ENCODE assay signal across 13 cellular contexts in genomic region chr5:142319105-142319504, GRCh38. TPM values are rescaled to one million over a fixed set of nuclear protein-coding genes. Genes with fewer than 3 reads are reported as not detected.
A peak's percentile ranks its signal among the peaks of the same experiment; 100 is the strongest.
DNase-seq lines count a peak whose midpoint lies in the region; ATAC-seq and TF ChIP-seq lines count a peak whose summit lies in the region.
"Had no signal": no experiment of that assay in that cellular context is flagged by ENCODE, and none has a peak within 500 bp of the region (broad histone marks: within the 10 kb centered on the region; RNA-seq: fewer than 3 reads in every experiment).

No MANE protein-coding gene starts in this region.

- DNase-seq in EH (ENCODE audit: low read depth) (peak; percentile 39), endodermal cell (no peak), neural progenitor cell (ENCODE audit: low spot score) (no peak), SHP77 treated with DMSO at 0.1 percent for 48 hours (lab: John Stamatoyannopoulos, UW) (no peak), body of pancreas (no peak)
- no peak for DNase-seq in activated T-cell treated with anti-CD3 and anti-CD28 coated beads, Interleukin-2, amount 50 U/mL, for 4 hours
- DNase-seq: activated CD4-positive, alpha-beta memory T cell treated with anti-CD3 and anti-CD28 coated beads for 36 hours; activated naive CD4-positive, alpha-beta T cell; NCI-H510A treated with DMSO at 0.1 percent for 48 hours; stimulated activated CD4-positive, alpha-beta T cell treated with anti-CD3 and anti-CD28 coated beads, Interleukin-4, amount 100 ng/mL, for 4 hours had no signal

- H3K27me3 ChIP-seq in endodermal cell (ENCODE audit: control insufficient read depth, insufficient read depth, low read length, poor library complexity, severe bottlenecking): no peaks in the 10 kb centered on the region
- peaks cover 53% of the 10 kb centered on the region for H3K27me3 ChIP-seq in neural progenitor cell
- H3K27me3 ChIP-seq in body of pancreas: peaks cover 0 to 2% of the 10 kb centered on the region in 2 donors

- intact Hi-C loops in body of pancreas (cut with DNase I): no loop called here

- WGBS in endodermal cell (ENCODE audit: insufficient coverage in 1 of 2, insufficient read length in 1 of 2), 2 experiments: 96% methylated on average over 2 of the region's 2 CpGs; no CpG with 5 or more reads in 1 of the 2 experiments
- WGBS in body of pancreas, 2 donors: 58 to 67% methylated on average over 2 of the region's 2 CpGs

- peaks cover 79% of the 10 kb centered on the region for H3K36me3 ChIP-seq in endodermal cell (ENCODE audit: control insufficient read depth, insufficient read depth, low read length)
- no peaks in the 10 kb centered on the region for H3K36me3 ChIP-seq in neural progenitor cell
- no peaks in the 10 kb centered on the region for H3K36me3 ChIP-seq in body of pancreas (replicated peaks in 1 of 2; ENCODE audit: insufficient read depth in 1 of 2, low read depth in 2 of 2)

- peak overlapping the region; percentile 96 for H3K4me3 ChIP-seq in endodermal cell (ENCODE audit: low read length)
- H3K4me3 ChIP-seq in neural progenitor cell: no peak overlapping the region
- no peak overlapping the region for H3K4me3 ChIP-seq in body of pancreas

- H3K36me3 Mint-ChIP-seq in endodermal cell (ENCODE audit: low read depth) (peaks cover 92% of the 10 kb centered on the region), neural progenitor cell (peaks cover 9% of the 10 kb centered on the region)
- no peaks in the 10 kb centered on the region for H3K36me3 Mint-ChIP-seq in activated T-cell treated with anti-CD3 and anti-CD28 coated beads, Interleukin-2, amount 50 U/mL, for 4 hours (ENCODE audit: insufficient read depth)
- H3K36me3 Mint-ChIP-seq: activated CD4-positive, alpha-beta memory T cell treated with anti-CD3 and anti-CD28 coated beads for 36 hours; natural killer cell treated with Interleukin-12 subunit alpha and Interleukin-12 subunit beta and Interleukin-15 and Interleukin-18, amount 100 ng/mL, for 72 hours had no signal

- TF ChIP-seq POLR2A in body of pancreas (IDR thresholded peaks at IDR 0.05): no peak

- H3K4me3 Mint-ChIP-seq in endodermal cell (peak overlapping the region; percentile 98), neural progenitor cell (peak overlapping the region; percentile 83)
- no peak overlapping the region for H3K4me3 Mint-ChIP-seq in activated T-cell treated with anti-CD3 and anti-CD28 coated beads, Interleukin-2, amount 50 U/mL, for 4 hours
- H3K4me3 Mint-ChIP-seq: activated CD4-positive, alpha-beta memory T cell treated with anti-CD3 and anti-CD28 coated beads for 36 hours; natural killer cell treated with Interleukin-12 subunit alpha and Interleukin-12 subunit beta and Interleukin-15 and Interleukin-18, amount 100 ng/mL, for 72 hours had no signal

- H3K27ac ChIP-seq in endodermal cell (ENCODE audit: low read depth, low read length) (no peak overlapping the region), neural progenitor cell (no peak overlapping the region), body of pancreas (no peak overlapping the region)

- H2AFZ ChIP-seq in neural progenitor cell (replicated peaks): no peak overlapping the region

- TF ChIP-seq CTCF in endodermal cell (conservative IDR thresholded peaks at IDR 0.05) (no peak), neural progenitor cell (IDR thresholded peaks at IDR 0.05) (no peak), body of pancreas (IDR thresholded peaks at IDR 0.05) (no peak)

- H3K27ac Mint-ChIP-seq in endodermal cell (peak overlapping the region; percentile 61), neural progenitor cell (no peak overlapping the region)
- H3K27ac Mint-ChIP-seq: activated CD4-positive, alpha-beta memory T cell treated with anti-CD3 and anti-CD28 coated beads for 36 hours had no signal

- peaks cover 22% of the 10 kb centered on the region for H3F3A ChIP-seq in neural progenitor cell (ENCODE audit: low read depth)

- peaks cover 15% of the 10 kb centered on the region for H3K79me2 ChIP-seq in neural progenitor cell (ENCODE audit: low read depth)

- H3K9me3 Mint-ChIP-seq in endodermal cell (no peaks in the 10 kb centered on the region), neural progenitor cell (no peaks in the 10 kb centered on the region)
- H3K9me3 Mint-ChIP-seq in activated T-cell treated with anti-CD3 and anti-CD28 coated beads, Interleukin-2, amount 50 U/mL, for 4 hours: no peaks in the 10 kb centered on the region
- H3K9me3 Mint-ChIP-seq: activated CD4-positive, alpha-beta memory T cell treated with anti-CD3 and anti-CD28 coated beads for 36 hours; natural killer cell treated with Interleukin-12 subunit alpha and Interleukin-12 subunit beta and Interleukin-15 and Interleukin-18, amount 100 ng/mL, for 72 hours had no signal

- H3K9me3 ChIP-seq in endodermal cell (ENCODE audit: control insufficient read depth, low read length): no peaks in the 10 kb centered on the region
- no peaks in the 10 kb centered on the region for H3K9me3 ChIP-seq in neural progenitor cell (ENCODE audit: low read depth)
- H3K9me3 ChIP-seq in body of pancreas: no peaks in the 10 kb centered on the region

- H3K4me1 Mint-ChIP-seq in endodermal cell (peaks cover 68% of the 10 kb centered on the region), neural progenitor cell (peaks cover 85% of the 10 kb centered on the region)
- H3K4me1 Mint-ChIP-seq in activated T-cell treated with anti-CD3 and anti-CD28 coated beads, Interleukin-2, amount 50 U/mL, for 4 hours (ENCODE audit: low read depth): peaks cover 38% of the 10 kb centered on the region

- peaks cover 63% of the 10 kb centered on the region for H4K20me1 ChIP-seq in neural progenitor cell (ENCODE audit: low read depth)

- H3K9ac ChIP-seq in endodermal cell (ENCODE audit: extremely low read depth, low read length, poor library complexity, severe bottlenecking): no peak overlapping the region
- no peak overlapping the region for H3K9ac ChIP-seq in neural progenitor cell

- ATAC-seq in HG02678 (IDR thresholded peaks at IDR 0.05; ENCODE audit: unreplicated experiment) (peak; percentile 39), body of pancreas (no peak), GM18858 (IDR thresholded peaks at IDR 0.05; ENCODE audit: unreplicated experiment) (no peak)
- no peak for ATAC-seq in activated T-cell treated with anti-CD3 and anti-CD28 coated beads, Interleukin-2, amount 50 U/mL, for 4 hours

- peak overlapping the region; percentile 60 for H3K4me2 ChIP-seq in neural progenitor cell

- peaks cover 7% of the 10 kb centered on the region for H3K4me1 ChIP-seq in endodermal cell (ENCODE audit: control insufficient read depth, insufficient read depth, low read length)
- H3K4me1 ChIP-seq in neural progenitor cell: peaks cover 39% of the 10 kb centered on the region
- peaks cover 8% of the 10 kb centered on the region for H3K4me1 ChIP-seq in body of pancreas

- H3K27me3 Mint-ChIP-seq in endodermal cell (ENCODE audit: insufficient read depth) (no peaks in the 10 kb centered on the region), neural progenitor cell (ENCODE audit: insufficient read depth, low read depth) (peaks cover 1% of the 10 kb centered on the region)
- H3K27me3 Mint-ChIP-seq in activated T-cell treated with anti-CD3 and anti-CD28 coated beads, Interleukin-2, amount 50 U/mL, for 4 hours (ENCODE audit: low read depth): peaks cover 37% of the 10 kb centered on the region

RNA-seq across cellular contexts. Expression of gene SPRY4, which starts 5.7 kb away (rescaled TPM):
- 100 to 1,000 TPM in 1 of 2 donors, 10 to 100 TPM in 1; 70.2 to 164 TPM for total RNA-seq in endodermal cell
- 27.0 TPM for polyA plus RNA-seq in endodermal cell (2013, experiment 1 of 2)
- polyA plus RNA-seq in endodermal cell (2013, experiment 2 of 2): 29.6 TPM
- total RNA-seq in neural progenitor cell (ENCODE audit: low replicate concordance): 0.13 and 1.7 TPM in 2 replicates
- total RNA-seq in body of pancreas: 10 to 100 TPM in 1 of 2 donors, 1 to 10 TPM in 1; 6.7 to 18.5 TPM
- 1 to 10 TPM; 2.6 to 3.3 (median 3.0) TPM for total RNA-seq in activated T-cell treated with anti-CD3 and anti-CD28 coated beads, Interleukin-2, amount 50 U/mL, for 4 hours
